In the genomic region with DNA sequence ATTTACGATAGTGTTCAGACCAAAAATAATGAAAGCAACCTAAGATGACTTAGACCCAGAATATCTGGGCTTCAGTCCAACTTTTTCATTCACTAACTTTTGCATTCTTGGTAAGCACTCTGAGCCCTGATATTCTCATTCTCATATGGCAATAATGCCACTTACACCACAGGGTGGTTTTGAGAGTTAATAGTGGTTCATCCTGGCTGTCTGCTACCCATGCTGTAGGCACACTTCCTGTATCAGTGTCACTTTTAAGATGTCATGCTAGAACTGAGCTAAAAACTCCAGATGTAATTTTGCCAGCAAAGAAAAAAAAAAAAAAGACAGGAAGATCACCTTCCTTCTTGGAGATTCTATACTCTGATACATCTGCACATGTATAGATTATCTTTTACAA, we compare ENCODE assay signal across 23 cellular contexts.
"Had no signal": no experiment of that assay in that cellular context is flagged by ENCODE, and none has a peak within 500 bp of the region (broad histone marks: within the 10 kb centered on the region; RNA-seq: fewer than 3 reads in every experiment).

No MANE protein-coding gene starts in this region.

- H3K27ac ChIP-seq: epithelial cell of prostate, gastrocnemius medialis, neutrophil, pancreas, right lobe of liver, thoracic aorta, tibial nerve, upper lobe of left lung, uterus had no signal

- H3K4me3 ChIP-seq: gastrocnemius medialis, mucosa of descending colon, pancreas, right lobe of liver, thoracic aorta, tibial nerve, upper lobe of left lung, uterus had no signal

- H3K9me3 ChIP-seq: gastrocnemius medialis, mucosa of descending colon, neutrophil, pancreas, right lobe of liver, thoracic aorta, tibial nerve, upper lobe of left lung, uterus had no signal

- H3K36me3 ChIP-seq: gastrocnemius medialis, neutrophil, pancreas, right lobe of liver, thoracic aorta, tibial nerve, upper lobe of left lung, uterus had no signal

- DNase-seq: effector CD8-positive, alpha-beta T cell; endodermal cell; foreskin fibroblast; gastrocnemius medialis; head of caudate nucleus; mesenchymal stem cell; mucosa of descending colon; naive B cell; pancreas; right lobe of liver; small intestine; stimulated activated CD4-positive, alpha-beta T cell treated with anti-CD3 and anti-CD28 coated beads, Interleukin-15, amount 100 ng/mL, for 24 hours; stimulated activated CD4-positive, alpha-beta T cell treated with anti-CD3 and anti-CD28 coated beads, Interleukin-2, amount 100 ng/mL, for 48 hours; stimulated activated naive B cell treated with anti-CD40 and anti-IgM and Interleukin-4, amounts not matched to agents 10 μg/mL and 1 μg/mL and 100 μg/mL, for 72 hours; upper lobe of left lung; uterus had no signal

- ATAC-seq: esophagus mucosa; gastrocnemius medialis; left lobe of liver; mucosa of descending colon; natural killer cell treated with Interleukin-12 subunit alpha and Interleukin-12 subunit beta and Interleukin-15 and Interleukin-18, amount 100 ng/mL, for 72 hours; pancreas; right lobe of liver; stimulated activated naive B cell treated with anti-CD40 and anti-IgM and Interleukin-4, amounts not matched to agents 10 μg/mL and 1 μg/mL and 100 μg/mL, for 72 hours had no signal

- H3K27me3 ChIP-seq: gastrocnemius medialis, neutrophil, right lobe of liver, tibial nerve, upper lobe of left lung, uterus had no signal

- H3K4me1 ChIP-seq: gastrocnemius medialis, pancreas, right lobe of liver, tibial nerve, upper lobe of left lung, uterus had no signal
